ENCODE assay signal across 6 cellular contexts in genomic region chr5:166363071-166363470, GRCh38.
"Had no signal": no experiment of that assay in that cellular context is flagged by ENCODE, and none has a peak within 500 bp of the region (broad histone marks: within the 10 kb centered on the region; RNA-seq: fewer than 3 reads in every experiment).

No MANE protein-coding gene starts in this region.

- H3K4me1 Mint-ChIP-seq: IgD-negative memory B cell had no signal

- H3K27me3 Mint-ChIP-seq: IgD-negative memory B cell had no signal

- DNase-seq: H9, HFFc6, KBM-7 had no signal

- H3K27ac Mint-ChIP-seq: GM23338, H9, HFFc6, IgD-negative memory B cell had no signal

- H3K4me3 Mint-ChIP-seq: GM23338, H9, HFFc6, IgD-negative memory B cell had no signal

- H3K4me3 ChIP-seq: GM23338 had no signal

- H3K36me3 Mint-ChIP-seq: IgD-negative memory B cell had no signal

- H2AFZ ChIP-seq: GM23338 had no signal

- H3K4me2 ChIP-seq: GM23338 had no signal

- ATAC-seq: GM23338, HCT116 had no signal
